ENCODE assay signal across 36 cellular contexts in genomic region chr20:37447688-37448087, GRCh38.
"Had no signal": no experiment of that assay in that cellular context is flagged by ENCODE, and none has a peak within 500 bp of the region (broad histone marks: within the 10 kb centered on the region; RNA-seq: fewer than 3 reads in every experiment).

No MANE protein-coding gene starts in this region.

- ATAC-seq: activated CD8-positive, alpha-beta T cell treated with anti-CD3 and anti-CD28 coated beads for 36 hours; activated T-cell treated with anti-CD3 and anti-CD28 coated beads, Interleukin-2, amount 50 U/mL, for 4 hours; activated T-cell treated with anti-CD3 and anti-CD28 coated beads, Interleukin-2, amount 50 U/mL, for 72 hours; activated T-helper 17 cell treated with anti-CD3 and anti-CD28 coated beads, Interleukin-2, amount 50 U/mL, for 72 hours had no signal

- H3K4me1 ChIP-seq: adrenal gland, ascending aorta had no signal

- H3K4me3 ChIP-seq: adrenal gland, ascending aorta, cardiac muscle cell had no signal

- H3K27me3 Mint-ChIP-seq: activated B cell treated with CpG ODN at 0.5 μM for 24 hours; activated CD4-positive, alpha-beta memory T cell treated with anti-CD3 and anti-CD28 coated beads for 36 hours; activated CD4-positive, alpha-beta T cell treated with anti-CD3 and anti-CD28 coated beads, Interleukin-2, amount 10 ng/mL, durations not matched to agents 24 days and 14 days; activated CD8-positive, alpha-beta T cell treated with anti-CD3 and anti-CD28 coated beads for 36 hours; activated naive CD4-positive, alpha-beta T cell treated with anti-CD3 and anti-CD28 coated beads, Interleukin-2, amount 50 U/mL, for 24 hours; activated naive CD8-positive, alpha-beta T cell treated with anti-CD3 and anti-CD28 coated beads for 36 hours; activated T-helper 17 cell treated with anti-CD3 and anti-CD28 coated beads, Interleukin-2, amount 50 U/mL, for 72 hours; central memory CD8-positive, alpha-beta T cell had no signal

- H3K9me3 Mint-ChIP-seq: activated B cell treated with CpG ODN at 0.5 μM for 24 hours; activated CD4-positive, alpha-beta memory T cell treated with anti-CD3 and anti-CD28 coated beads for 36 hours; activated CD4-positive, alpha-beta T cell treated with anti-CD3 and anti-CD28 coated beads, Interleukin-2, amount 10 ng/mL, durations not matched to agents 24 days and 14 days; activated CD8-positive, alpha-beta T cell treated with anti-CD3 and anti-CD28 coated beads for 36 hours; activated naive CD4-positive, alpha-beta T cell treated with anti-CD3 and anti-CD28 coated beads for 36 hours; activated naive CD4-positive, alpha-beta T cell treated with anti-CD3 and anti-CD28 coated beads, Interleukin-2, amount 50 U/mL, for 24 hours; activated naive CD8-positive, alpha-beta T cell treated with anti-CD3 and anti-CD28 coated beads for 36 hours; activated T-cell treated with anti-CD3 and anti-CD28 coated beads, Interleukin-2, amount 50 U/mL, for 4 hours; activated T-cell treated with anti-CD3 and anti-CD28 coated beads, Interleukin-2, amount 50 U/mL, for 72 hours; activated T-helper 1 cell treated with anti-CD3 and anti-CD28 coated beads, Interleukin-12 subunit alpha, Interleukin-12 subunit beta, Interleukin-2, Interleukin-4 antibody, amounts not matched to agents 30 ng/mL and 10 ng/mL and 1 ng/mL, durations not matched to agents 14 hours and 24 hours and 36 hours; activated T-helper 17 cell treated with anti-CD3 and anti-CD28 coated beads, Interleukin-2, amount 50 U/mL, for 72 hours; central memory CD8-positive, alpha-beta T cell; T-helper 1 cell treated with Interleukin-12 subunit alpha and Interleukin-12 subunit beta and Interleukin-4 antibody, amounts not matched to agents 30 μg/mL and 1 μg/mL, for 36 hours; T-helper 2 cell treated with Interferon-gamma antibody and Interleukin-4, amounts not matched to agents 5 μg/mL and 100 μg/mL, for 36 hours had no signal

- H3K36me3 ChIP-seq: adrenal gland, ascending aorta, cardiac muscle cell had no signal

- H3K9me3 ChIP-seq: adrenal gland, ascending aorta had no signal

- H3K27ac Mint-ChIP-seq: activated B cell treated with CpG ODN at 0.5 μM for 24 hours; activated CD4-positive, alpha-beta memory T cell treated with anti-CD3 and anti-CD28 coated beads for 36 hours; activated CD4-positive, alpha-beta T cell treated with anti-CD3 and anti-CD28 coated beads, Interleukin-2, amount 10 ng/mL, durations not matched to agents 24 days and 14 days; activated CD8-positive, alpha-beta T cell treated with anti-CD3 and anti-CD28 coated beads for 36 hours; activated naive CD4-positive, alpha-beta T cell treated with anti-CD3 and anti-CD28 coated beads for 36 hours; activated naive CD4-positive, alpha-beta T cell treated with anti-CD3 and anti-CD28 coated beads, Interleukin-2, amount 50 U/mL, for 24 hours; activated naive CD8-positive, alpha-beta T cell treated with anti-CD3 and anti-CD28 coated beads for 36 hours; activated T-cell treated with anti-CD3 and anti-CD28 coated beads, Interleukin-2, amount 50 U/mL, for 72 hours; activated T-helper 1 cell treated with anti-CD3 and anti-CD28 coated beads, Interleukin-12 subunit alpha, Interleukin-12 subunit beta, Interleukin-2, Interleukin-4 antibody, amounts not matched to agents 30 ng/mL and 10 ng/mL and 1 ng/mL, durations not matched to agents 14 hours and 24 hours and 36 hours; activated T-helper 17 cell treated with anti-CD3 and anti-CD28 coated beads, Interleukin-2, amount 50 U/mL, for 72 hours; brain; T-helper 1 cell treated with Interleukin-12 subunit alpha and Interleukin-12 subunit beta and Interleukin-4 antibody, amounts not matched to agents 30 μg/mL and 1 μg/mL, for 36 hours; T-helper 2 cell treated with Interferon-gamma antibody and Interleukin-4, amounts not matched to agents 5 μg/mL and 100 μg/mL, for 36 hours had no signal

- DNase-seq: activated B cell treated with CpG ODN at 0.5 μM for 24 hours; activated CD4-positive, alpha-beta memory T cell treated with anti-CD3 and anti-CD28 coated beads for 36 hours; activated CD4-positive, alpha-beta T cell treated with anti-CD3 and anti-CD28 coated beads for 4 hours; activated CD4-positive, alpha-beta T cell treated with anti-CD3 and anti-CD28 coated beads, Interleukin-2, amount 10 ng/mL, durations not matched to agents 24 days and 14 days; activated CD4-positive, alpha-beta T cell treated with anti-CD3 and anti-CD28 coated beads, Interleukin-2, amount 50 U/mL, for 1 hour; activated CD4-positive, alpha-beta T cell treated with anti-CD3 and anti-CD28 coated beads, Interleukin-2, amount 50 U/mL, for 4 hours; activated CD4-positive, CD25-positive, alpha-beta regulatory T cell treated with anti-CD3 and anti-CD28 coated beads, Interleukin-2, amount 50 U/mL, for 72 hours; activated CD8-positive, alpha-beta memory T cell treated with anti-CD3 and anti-CD28 coated beads, Interleukin-2, amount 50 U/mL, for 4 hours; activated CD8-positive, alpha-beta T cell treated with anti-CD3 and anti-CD28 coated beads for 36 hours; activated effector memory CD4-positive, alpha-beta T cell treated with anti-CD3 and anti-CD28 coated beads, Interleukin-2, amount 50 U/mL, for 16 hours; activated gamma-delta T cell treated with Interleukin-2 at 50 U/mL for 16 hours; activated naive CD4-positive, alpha-beta T cell; activated naive CD4-positive, alpha-beta T cell treated with anti-CD3 and anti-CD28 coated beads for 36 hours; activated naive CD8-positive, alpha-beta T cell treated with anti-CD3 and anti-CD28 coated beads for 36 hours; activated T-cell treated with anti-CD3 and anti-CD28 coated beads for 4 hours; activated T-cell treated with anti-CD3 and anti-CD28 coated beads, Interleukin-2, amount 50 U/mL, for 1 hour; activated T-cell treated with anti-CD3 and anti-CD28 coated beads, Interleukin-2, amount 50 U/mL, for 4 hours; activated T-cell treated with anti-CD3 and anti-CD28 coated beads, Interleukin-2, amount 50 U/mL, for 72 hours; adrenal gland; amniotic stem cell; anterior cingulate cortex; caudate nucleus; cerebellar nuclear complex; T-helper 1 cell; T-helper 2 cell; T-helper 9 cell had no signal

- H3K27ac ChIP-seq: adrenal gland, ascending aorta, cardiac muscle cell, VCaP had no signal

- H3K4me3 Mint-ChIP-seq: activated B cell treated with CpG ODN at 0.5 μM for 24 hours; activated CD4-positive, alpha-beta memory T cell treated with anti-CD3 and anti-CD28 coated beads for 36 hours; activated CD4-positive, alpha-beta T cell treated with anti-CD3 and anti-CD28 coated beads, Interleukin-2, amount 10 ng/mL, durations not matched to agents 24 days and 14 days; activated CD8-positive, alpha-beta T cell treated with anti-CD3 and anti-CD28 coated beads for 36 hours; activated naive CD4-positive, alpha-beta T cell treated with anti-CD3 and anti-CD28 coated beads for 36 hours; activated naive CD4-positive, alpha-beta T cell treated with anti-CD3 and anti-CD28 coated beads, Interleukin-2, amount 50 U/mL, for 24 hours; activated naive CD8-positive, alpha-beta T cell treated with anti-CD3 and anti-CD28 coated beads for 36 hours; activated T-cell treated with anti-CD3 and anti-CD28 coated beads, Interleukin-2, amount 50 U/mL, for 4 hours; activated T-cell treated with anti-CD3 and anti-CD28 coated beads, Interleukin-2, amount 50 U/mL, for 72 hours; activated T-helper 1 cell treated with anti-CD3 and anti-CD28 coated beads, Interleukin-12 subunit alpha, Interleukin-12 subunit beta, Interleukin-2, Interleukin-4 antibody, amounts not matched to agents 30 ng/mL and 10 ng/mL and 1 ng/mL, durations not matched to agents 14 hours and 24 hours and 36 hours; activated T-helper 17 cell treated with anti-CD3 and anti-CD28 coated beads, Interleukin-2, amount 50 U/mL, for 72 hours; brain; central memory CD8-positive, alpha-beta T cell; T-helper 1 cell treated with Interleukin-12 subunit alpha and Interleukin-12 subunit beta and Interleukin-4 antibody, amounts not matched to agents 30 μg/mL and 1 μg/mL, for 36 hours; T-helper 2 cell treated with Interferon-gamma antibody and Interleukin-4, amounts not matched to agents 5 μg/mL and 100 μg/mL, for 36 hours had no signal

- H3K36me3 Mint-ChIP-seq: activated CD4-positive, alpha-beta memory T cell treated with anti-CD3 and anti-CD28 coated beads for 36 hours; activated naive CD4-positive, alpha-beta T cell treated with anti-CD3 and anti-CD28 coated beads, Interleukin-2, amount 50 U/mL, for 24 hours; activated naive CD8-positive, alpha-beta T cell treated with anti-CD3 and anti-CD28 coated beads for 36 hours had no signal

- H3K27me3 ChIP-seq: adrenal gland, ascending aorta, cardiac muscle cell had no signal

- H3K4me1 Mint-ChIP-seq: activated B cell treated with CpG ODN at 0.5 μM for 24 hours; activated CD4-positive, alpha-beta T cell treated with anti-CD3 and anti-CD28 coated beads, Interleukin-2, amount 10 ng/mL, durations not matched to agents 24 days and 14 days; activated naive CD4-positive, alpha-beta T cell treated with anti-CD3 and anti-CD28 coated beads, Interleukin-2, amount 50 U/mL, for 24 hours; activated naive CD8-positive, alpha-beta T cell treated with anti-CD3 and anti-CD28 coated beads for 36 hours; activated T-helper 17 cell treated with anti-CD3 and anti-CD28 coated beads, Interleukin-2, amount 50 U/mL, for 72 hours; brain; central memory CD8-positive, alpha-beta T cell had no signal
